In genomic region chr5:156189628-156190027, GRCh38 we compare ENCODE assay signal across 8 cellular contexts.
"Had no signal": no experiment of that assay in that cellular context is flagged by ENCODE, and none has a peak within 500 bp of the region (broad histone marks: within the 10 kb centered on the region; RNA-seq: fewer than 3 reads in every experiment).

No MANE protein-coding gene starts in this region.

- ATAC-seq: GM12878 had no signal

- DNase-seq: GDM1, GF-D8 had no signal

- H3K4me3 ChIP-seq: GM12878 had no signal

- FAIRE-seq: G401.6, GM12878, GM12891, GM12892, GM18507, GM19239 had no signal
